1 cellular context compared by ENCODE assay signal in genomic region chr3:14253983-14254382, GRCh38.
TF ChIP-seq lines count a peak whose summit lies in the region.

No MANE protein-coding gene starts in this region.

TF ChIP-seq in K562, 482 proteins besides CTCF, POLR2A, EP300 and RAD21 (continued from another document):
- no peak for TF ChIP-seq MGA (IDR thresholded peaks at IDR 0.05)
- TF ChIP-seq STAT5B (CRISPR knock-in tag; IDR thresholded peaks at IDR 0.05): no peak
- peak; percentile 91 for TF ChIP-seq ZFP36 (IDR thresholded peaks at IDR 0.05; ENCODE audit: low read depth, low read length, partially characterized antibody)
- TF ChIP-seq KLF1 (tag; IDR thresholded peaks at IDR 0.05): no peak
- peak; percentile 57; the same call in 1 of the 2 replicates for TF ChIP-seq HDAC2 (IDR thresholded peaks at IDR 0.05)
- no peak for TF ChIP-seq MAZ (CRISPR knock-in tag; conservative IDR thresholded peaks at IDR 0.05 in 1 of 2, IDR thresholded peaks at IDR 0.05 in 1 of 2)
- no peak for TF ChIP-seq TSHZ1 (CRISPR knock-in tag; IDR thresholded peaks at IDR 0.05)
- no peak for TF ChIP-seq ZBTB7A (IDR thresholded peaks at IDR 0.05; ENCODE audit: borderline replicate concordance, control insufficient read depth, low read depth, low read length)
- peak; percentile 82; the same call in 1 of the 2 replicates for TF ChIP-seq PTBP1 (IDR thresholded peaks at IDR 0.05; ENCODE audit: low read depth, low read length)
- TF ChIP-seq FOXA3 (CRISPR knock-in tag; conservative IDR thresholded peaks at IDR 0.05 in 1 of 2, IDR thresholded peaks at IDR 0.05 in 1 of 2): no peak
- TF ChIP-seq ETV6 (IDR thresholded peaks at IDR 0.05; ENCODE audit: borderline replicate concordance in 1 of 2, low read depth in 2 of 2, low read length in 1 of 2): no peak
- no peak for TF ChIP-seq ETV6 (CRISPR knock-in tag; IDR thresholded peaks at IDR 0.05; ENCODE audit: borderline replicate concordance)
- TF ChIP-seq ZKSCAN8 (CRISPR knock-in tag; IDR thresholded peaks at IDR 0.05): 0 out of 2 replicates have a peak, but pooled peaks have one; percentile 46
- TF ChIP-seq PHF8 (IDR thresholded peaks at IDR 0.05; ENCODE audit: borderline replicate concordance, low read length): no peak
- no peak for TF ChIP-seq SIN3B (IDR thresholded peaks at IDR 0.05; ENCODE audit: low read depth)
- no peak for TF ChIP-seq CSDE1 (IDR thresholded peaks at IDR 0.05)
- peak; percentile 88 for TF ChIP-seq BCOR (IDR thresholded peaks at IDR 0.05)
- no peak for TF ChIP-seq MEF2D (tag; conservative IDR thresholded peaks at IDR 0.05; ENCODE audit: low read depth)
- peak; percentile 54 to 72; a peak in 3 of 4 replicates for TF ChIP-seq KDM1A (IDR thresholded peaks at IDR 0.05)
- peak; percentile 98 for TF ChIP-seq RBM25 (IDR thresholded peaks at IDR 0.05; ENCODE audit: low read depth, low read length, severe bottlenecking)
- TF ChIP-seq RCOR1 (IDR thresholded peaks at IDR 0.05; ENCODE audit: borderline replicate concordance in 1 of 2, low read depth in 2 of 2, low read length in 2 of 2): peak in 1 of 2 experiments; percentile 87; a peak in 2 of 4 replicates
- TF ChIP-seq ZNF561 (CRISPR knock-in tag; conservative IDR thresholded peaks at IDR 0.05): no peak
- TF ChIP-seq RB1 (IDR thresholded peaks at IDR 0.05; ENCODE audit: low read depth): no peak
- TF ChIP-seq ELK3 (CRISPR knock-in tag; IDR thresholded peaks at IDR 0.05): no peak
- TF ChIP-seq E4F1 (CRISPR knock-in tag; IDR thresholded peaks at IDR 0.05; ENCODE audit: borderline replicate concordance): no peak
- TF ChIP-seq RFX1 (IDR thresholded peaks at IDR 0.05): no peak
- TF ChIP-seq FOSL1 (tag; conservative IDR thresholded peaks at IDR 0.05): no peak
